ENCODE assay signal across 20 cellular contexts in genomic region chr9:129181246-129181645, GRCh38. TPM values are rescaled to one million over a fixed set of nuclear protein-coding genes. Genes with fewer than 3 reads are reported as not detected.
DNase-seq lines count a peak whose midpoint lies in the region; ATAC-seq, FAIRE-seq and TF ChIP-seq lines count a peak whose summit lies in the region.
"Had no signal": no experiment of that assay in that cellular context is flagged by ENCODE, and none has a peak within 500 bp of the region (broad histone marks: within the 10 kb centered on the region; RNA-seq: fewer than 3 reads in every experiment).

No MANE protein-coding gene starts in this region.

- peaks cover 6% of the 10 kb centered on the region; the same call in 2 of the 3 replicates for H3K79me2 ChIP-seq in K562 (ENCODE audit: control insufficient read depth, insufficient read depth, low read length)
- peaks cover 11% of the 10 kb centered on the region for H3K79me2 ChIP-seq in osteoblast (ENCODE audit: insufficient read depth, low read length)

- DNase-seq in A549 (ENCODE audit: low read depth in 1 of 2, low spot score in 1 of 2) (no peak), K562 (ENCODE audit: extremely low read depth in 1 of 4, low spot score in 3 of 4) (no peak), myocyte (ENCODE audit: low read depth) (peak; percentile 43), osteoblast (ENCODE audit: insufficient read length, low spot score, missing footprints) (peak; percentile 14), iPS-NIHi7 (ENCODE audit: extremely low spot score) (no peak), sciatic nerve (ENCODE audit: low spot score) (no peak)
- DNase-seq: 8988T; CD8-positive, alpha-beta T cell; DMS 273 treated with DMSO at 0.1 percent for 48 hours; DND-41; EL; HCEC 1CT; HFFc6; IMR-90 had no signal

- H3K9me3 ChIP-seq in A549 (no peaks in the 10 kb centered on the region), K562 (replicated peaks; ENCODE audit: control insufficient read depth, insufficient read depth, low read depth, low read length) (no peaks in the 10 kb centered on the region), osteoblast (ENCODE audit: low read depth, low read length) (no peaks in the 10 kb centered on the region)
- H3K9me3 ChIP-seq: BLaER1 treated with 17β-estradiol and CSF1 and Interleukin-3, amounts not matched to agents 10 nM and 100 nM had no signal

- H3K9me1 ChIP-seq in K562 (ENCODE audit: control insufficient read depth, insufficient read depth, low read length), result no peaks in the 10 kb centered on the region

- TF ChIP-seq CTCF in A549 (IDR thresholded peaks at IDR 0.05), result no peak
- no peak for TF ChIP-seq CTCF in K562 (IDR thresholded peaks at IDR 0.05 in 2 of 3, conservative IDR thresholded peaks at IDR 0.05 in 1 of 3; ENCODE audit: insufficient read depth in 2 of 3, low read depth in 1 of 3, low read length in 3 of 3)
- TF ChIP-seq CTCF in osteoblast (IDR thresholded peaks at IDR 0.05; ENCODE audit: extremely low read depth, low read depth, low read length), result no peak

- H3K27me3 ChIP-seq in K562 (ENCODE audit: control insufficient read depth in 2 of 2, insufficient read depth in 2 of 2, low read length in 2 of 2), result no peaks in the 10 kb centered on the region; a peak in 1 of 5 replicates
- H3K27me3 ChIP-seq in osteoblast (ENCODE audit: insufficient read depth, low read length), result no peaks in the 10 kb centered on the region

- 75% methylated on average over 5 of the region's 5 CpGs for WGBS in A549 (ENCODE audit: missing lambda C conversion rate)
- 45% methylated on average over 5 of the region's 5 CpGs for WGBS in K562 (ENCODE audit: insufficient coverage, low coverage, missing lambda C conversion rate)

- H3K27ac ChIP-seq in A549 (peak overlapping the region; percentile 19 to 80; a peak in 5 of 6 replicates), K562 (ENCODE audit: extremely low read depth, low read depth, low read length) (no peak overlapping the region), osteoblast (ENCODE audit: low read depth, low read length) (no peak overlapping the region)
- H3K27ac ChIP-seq: BLaER1 treated with 17β-estradiol and CSF1 and Interleukin-3, amounts not matched to agents 10 nM and 100 nM had no signal

- H2AFZ ChIP-seq in K562 (ENCODE audit: low read depth, low read length), result no peak overlapping the region
- no peak overlapping the region for H2AFZ ChIP-seq in osteoblast (ENCODE audit: low read length)
- H2AFZ ChIP-seq: GM23338 had no signal

- ATAC-seq in A549, result no peak
- no peak for ATAC-seq in K562
- no peak for ATAC-seq in GM21529 (IDR thresholded peaks at IDR 0.05; ENCODE audit: unreplicated experiment)
- no peak for ATAC-seq in sciatic nerve
- ATAC-seq: CD8-positive, alpha-beta T cell; GM12878; GM23338 had no signal

- H4K20me1 ChIP-seq in K562 (replicated peaks; ENCODE audit: control insufficient read depth, insufficient read depth, low read length) (no peaks in the 10 kb centered on the region), osteoblast (ENCODE audit: insufficient read depth, low read length) (peaks cover 11% of the 10 kb centered on the region)

- intact Hi-C loops in K562 (cut with micrococcal nuclease) (no loop called here), sciatic nerve (cut with DNase I) (no loop called here)

- TF ChIP-seq POLR2A in A549 (IDR thresholded peaks at IDR 0.05; ENCODE audit: low read length) (no peak), K562 (conservative IDR thresholded peaks at IDR 0.05) (no peak)

- H3K4me3 ChIP-seq in A549 (no peak overlapping the region), K562 (no peak overlapping the region), osteoblast (ENCODE audit: insufficient read depth, low read length) (no peak overlapping the region)
- H3K4me3 ChIP-seq: BLaER1 treated with 17β-estradiol and CSF1 and Interleukin-3, amounts not matched to agents 10 nM and 100 nM; GM12878; GM23338 had no signal

- POLR2A ChIA-PET in A549 (lab: Yijun Ruan, JAX), result interaction anchor here (0.6 kb wide), 1 partner anchor 315 kb away, joined by 3 read pairs; no protein-coding TSS in a partner anchor
- POLR2A ChIA-PET in K562 (lab: Yijun Ruan, JAX), result no interaction called here

- H3K4me2 ChIP-seq in A549 (0 out of 3 replicates have a peak overlapping the region, but pooled peaks have one; percentile 24), K562 (ENCODE audit: insufficient read depth, low read length) (no peak overlapping the region), osteoblast (ENCODE audit: insufficient read depth, low read length) (no peak overlapping the region)
- H3K4me2 ChIP-seq: BLaER1 treated with 17β-estradiol and CSF1 and Interleukin-3, amounts not matched to agents 10 nM and 100 nM; GM23338 had no signal

- TF ChIP-seq EP300 in A549 (IDR thresholded peaks at IDR 0.05) (no peak), K562 (IDR thresholded peaks at IDR 0.05; ENCODE audit: low read length) (no peak)

- FAIRE-seq in A549 (lab: Jason Lieb, UNC) (no peak), K562 (lab: Jason Lieb, UNC) (no peak)
- FAIRE-seq: GM12878, H54, HTR-8/SVneo had no signal

- no peak overlapping the region for H3K9ac ChIP-seq in K562 (ENCODE audit: insufficient read depth in 1 of 2, low read depth in 2 of 2, low read length in 2 of 2)
- H3K9ac ChIP-seq: BLaER1 treated with 17β-estradiol and CSF1 and Interleukin-3, amounts not matched to agents 10 nM and 100 nM had no signal

- TF ChIP-seq RAD21 in A549 (conservative IDR thresholded peaks at IDR 0.05 in 1 of 2, IDR thresholded peaks at IDR 0.05 in 1 of 2), result no peak
- TF ChIP-seq RAD21 in K562 (CRISPR knock-in tag; conservative IDR thresholded peaks at IDR 0.05 in 1 of 2, IDR thresholded peaks at IDR 0.05 in 1 of 2), result no peak

- BruUV-seq in K562 (replicated peaks; lab: Mats Ljungman, UMichigan), result no TSS peak

- in situ Hi-C loops in K562 (cut with MboI), result no loop called here

- CTCF ChIA-PET in A549 (lab: Yijun Ruan, JAX), result interaction anchor here (0.6 to 38.0 kb wide), 15 partner anchors 9 to 544 kb away, joined by 3 to 1029 read pairs (median 5); no protein-coding TSS in a partner anchor
- CTCF ChIA-PET in K562 (lab: Yijun Ruan, JAX; ENCODE audit: low intra/inter-chr PET ratio), result no interaction called here

- H3K36me3 ChIP-seq in K562 (ENCODE audit: control insufficient read depth, insufficient read depth, low read length) (no peaks in the 10 kb centered on the region), osteoblast (ENCODE audit: insufficient read depth, low read length) (no peaks in the 10 kb centered on the region)

- peaks cover 71% of the 10 kb centered on the region for H3K4me1 ChIP-seq in A549
- H3K4me1 ChIP-seq in K562 (replicated peaks in 1 of 2; ENCODE audit: control insufficient read depth in 2 of 2, insufficient read depth in 2 of 2, low read length in 2 of 2), result peaks cover 11 to 50% of the 10 kb centered on the region in 2 experiments; a peak in 4 of 5 replicates
- H3K4me1 ChIP-seq in osteoblast (ENCODE audit: insufficient read depth, low read length), result no peaks in the 10 kb centered on the region

TF ChIP-seq in A549, 52 proteins besides CTCF, POLR2A, EP300 and RAD21:
- no peak for TF ChIP-seq PBX3 (IDR thresholded peaks at IDR 0.05)

TF ChIP-seq in K562, 482 proteins besides CTCF, POLR2A, EP300 and RAD21:
- TF ChIP-seq ZKSCAN1 (IDR thresholded peaks at IDR 0.05; ENCODE audit: low read depth, low read length), result 0 out of 2 replicates have a peak, but pooled peaks have one; percentile 14
- TF ChIP-seq POLR3A (IDR thresholded peaks at IDR 0.05; ENCODE audit: borderline replicate concordance, extremely low read depth, insufficient read depth, insufficient read length), result no peak

RNA-seq across cellular contexts. Expression of gene IER5L, which starts 3.2 kb away (rescaled TPM):
- 16.8 and 25.1 TPM in 2 replicates for polyA plus RNA-seq in A549 (2011; rRNA removed)
- polyA plus RNA-seq in A549 (2012; cell fraction: cytosol; rRNA removed), result 51.4 and 90.0 TPM in 2 replicates
- 63.3 and 123 TPM in 2 replicates for polyA plus RNA-seq in A549 (2012; cell fraction: nucleus; rRNA removed)
- polyA plus RNA-seq in A549 (2017; fragmentation: RNase III; extraction: RNeasy Plus Mini Kit Qiagen cat#74134 plus additional on column Dnase treatment), result 47.9 to 67.5 TPM (median 54.9 TPM) in 3 replicates
- polyA minus RNA-seq in A549 (2011; rRNA and poly(A)+ RNA removed), result 18.1 and 21.3 TPM in 2 replicates
- 0.25 and 1.5 TPM in 2 replicates for total RNA-seq in K562 (2011; cell fraction: chromatin; rRNA removed; ENCODE audit: low replicate concordance)
- total RNA-seq in K562 (2011; cell fraction: nucleolus; rRNA removed), result 2.9 and 4.7 TPM in 2 replicates
- 1.9 and 2.3 TPM in 2 replicates for total RNA-seq in K562 (2011; cell fraction: nucleoplasm; rRNA removed)
- total RNA-seq in K562 (2014; rRNA removed), result 11.9 and 13.6 TPM in 2 replicates
- total RNA-seq in K562 (2014; rRNA removed; fragmentation: Illumina TruSeq; extraction: Trizol), result 0.19 and 0.22 TPM in 2 replicates
- 0.76 and 1.3 TPM in 2 replicates for total RNA-seq in K562 (2015; rRNA removed; fragmentation: Illumina TruSeq; extraction: Trizol)
- total RNA-seq in K562 (2021), result 4.9 and 5.7 TPM in 2 replicates
- polyA plus RNA-seq in K562 (2011; rRNA removed), result 0.52 and 1.6 TPM in 2 replicates
- polyA plus RNA-seq in K562 (2011; cell fraction: cytosol; rRNA removed), result 2.4 and 5.6 TPM in 2 replicates
- polyA plus RNA-seq in K562 (2011; cell fraction: nucleus; rRNA removed), result 4.3 and 4.5 TPM in 2 replicates
- polyA plus RNA-seq in K562 (2012), result 1.6 and 2.5 TPM in 2 replicates
- 0.25 and 0.29 TPM in 2 replicates for polyA plus RNA-seq in K562 (2014; fragmentation: Illumina TruSeq; extraction: Trizol)
- polyA plus RNA-seq in K562 (2014; fragmentation: Nextera tagmentation; extraction: Ambion mirVana), result under 1 TPM; 0.14 to 0.18 TPM
- polyA plus RNA-seq in K562 (2014; rRNA removed), result 4.0 and 4.7 TPM in 2 replicates
- polyA minus RNA-seq in K562 (2011; rRNA and poly(A)+ RNA removed), result 0.32 and 0.48 TPM in 2 replicates
- polyA minus RNA-seq in K562 (2011; cell fraction: cytosol; rRNA and poly(A)+ RNA removed), result 1.7 and 3.7 TPM in 2 replicates
- 3.2 and 4.7 TPM in 2 replicates for polyA minus RNA-seq in K562 (2011; cell fraction: nucleus; rRNA and poly(A)+ RNA removed)
- total RNA-seq in myocyte, result 27.9 and 38.4 TPM in 2 replicates
- polyA plus RNA-seq in myocyte (2012), result 14.9 TPM
- 86.1 and 104 TPM in 2 replicates for total RNA-seq in osteoblast
- 39.3 TPM for total RNA-seq in sciatic nerve

Comparison
In these comparisons a context has a peak if more than half of its experiments do, and no peak if none do; other contexts are left out.
1. DNase-seq: peak in myocyte (single experiment) and osteoblast (single experiment); none in A549 (0 of 2), K562 (0 of 4), iPS-NIHi7 (single experiment) and sciatic nerve (single experiment).
2. H3K27ac ChIP-seq: peak in A549 (2 of 2); none in K562 (single experiment) and osteoblast (single experiment).